Comparison of ENCODE assay signal across 8 cellular contexts in the genomic region with DNA sequence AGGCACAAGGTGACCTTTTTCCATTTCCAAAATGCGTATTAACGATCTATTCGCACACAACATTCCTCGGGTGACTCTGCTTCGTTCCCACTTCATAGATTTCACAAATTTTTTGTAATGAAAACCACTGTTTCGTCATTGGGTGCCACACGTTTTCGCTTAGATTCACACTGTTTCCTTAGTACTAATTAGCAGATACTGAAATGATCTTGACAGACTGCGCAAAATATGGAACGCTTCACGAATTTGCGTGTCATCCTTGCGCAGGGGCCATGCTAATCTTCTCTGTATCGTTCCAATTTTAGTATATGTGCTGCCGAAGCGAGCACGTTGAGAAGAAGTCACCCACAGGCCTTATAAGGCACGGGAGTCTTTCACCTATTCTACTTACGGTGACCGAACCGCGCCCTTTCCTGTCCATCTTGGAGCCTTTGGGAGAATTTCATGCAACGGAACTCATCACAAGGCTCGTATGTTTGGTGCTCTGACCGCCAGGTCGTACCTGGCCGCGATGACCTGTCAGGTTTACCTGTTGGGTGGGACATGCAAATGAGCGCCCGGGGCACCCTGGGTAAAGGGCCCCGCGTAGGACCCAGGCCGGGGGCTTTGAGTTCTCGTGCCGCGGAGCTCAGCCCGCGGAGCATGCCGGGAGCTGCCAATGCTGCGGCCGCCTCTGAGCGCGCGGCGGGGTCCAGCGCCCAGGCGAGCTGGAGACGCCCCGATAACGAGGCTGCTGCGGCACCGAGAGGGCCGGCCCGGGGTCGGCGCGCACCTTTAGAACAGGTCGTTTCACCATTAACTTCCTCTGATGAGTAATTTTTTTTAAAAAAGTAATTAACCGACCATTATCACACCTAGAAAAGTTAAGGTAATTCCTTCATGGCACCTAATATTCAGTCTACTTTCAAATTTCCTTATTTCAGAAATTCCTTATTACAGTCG. TPM values are rescaled to one million over a fixed set of nuclear protein-coding genes. Genes with fewer than 3 reads are reported as not detected.
A peak's percentile ranks its signal among the peaks of the same experiment; 100 is the strongest.
DNase-seq lines count a peak whose midpoint lies in the region; ATAC-seq and TF ChIP-seq lines count a peak whose summit lies in the region.

RNU6-8 (minus strand) TSS at position 329 of the 942 bp plus-strand sequence.

- TF ChIP-seq POLR2A in stomach (IDR thresholded peaks at IDR 0.05) = no peak

- DNase-seq in EH (ENCODE audit: low read depth) (peak; percentile 83), GOT3 (lab: John Stamatoyannopoulos, UW) (peak; percentile 4), Kasumi-1 (lab: John Stamatoyannopoulos, UW) (peak; percentile 63 to 71), RWPE2 (ENCODE audit: low spot score) (peak; percentile 93), activated gamma-delta T cell (lab: John Stamatoyannopoulos, UW) (peak; percentile 54), foreskin fibroblast (peak; percentile 59 to 89), neural crest cell (ENCODE audit: low read depth, low spot score) (peak; percentile 80), stomach (peak; percentile 86)

- peaks cover 28% of the 10 kb centered on the region for H3K4me1 Mint-ChIP-seq in neural crest cell

- H3K27ac Mint-ChIP-seq in neural crest cell (ENCODE audit: unreplicated experiment) = peak within 1 kb of the TSS; percentile 100

- no peak for TF ChIP-seq EP300 in stomach (IDR thresholded peaks at IDR 0.05)

- WGBS in stomach, 5 donors = 0% methylated on average over 34 to 60 of the region's 60 CpGs

- no peaks in the 10 kb centered on the region for H3K36me3 ChIP-seq in RWPE2 (ENCODE audit: low read depth)
- no peaks in the 10 kb centered on the region for H3K36me3 ChIP-seq in stomach

- peak within 1 kb of the TSS; percentile 94 for H3K4me3 Mint-ChIP-seq in neural crest cell

- H3K27me3 ChIP-seq in RWPE2 (ENCODE audit: insufficient read depth, poor library complexity, severe bottlenecking) = no peaks in the 10 kb centered on the region
- H3K27me3 ChIP-seq in stomach = no peaks in the 10 kb centered on the region

- H3K9me3 ChIP-seq in RWPE2 (ENCODE audit: severe bottlenecking) (no peaks in the 10 kb centered on the region), stomach (no peaks in the 10 kb centered on the region)

- H3K4me3 ChIP-seq in RWPE2 (ENCODE audit: severe bottlenecking) = peak within 1 kb of the TSS; percentile 70
- peak within 1 kb of the TSS; percentile 57 to 65 for H3K4me3 ChIP-seq in foreskin fibroblast (ENCODE audit: low read depth in 1 of 2, low read length in 2 of 2)
- peak within 1 kb of the TSS; percentile 65 to 84 (median 74) for H3K4me3 ChIP-seq in stomach

- peak; percentile 73 for ATAC-seq in RWPE2 (ENCODE audit: low read depth)

- peaks cover 6% of the 10 kb centered on the region for H3K4me1 ChIP-seq in RWPE2 (ENCODE audit: insufficient read depth, poor library complexity, severe bottlenecking)
- peaks cover 9 to 44% (median 20%) of the 10 kb centered on the region in 4 donors for H3K4me1 ChIP-seq in stomach

- no peaks in the 10 kb centered on the region for H3K36me3 Mint-ChIP-seq in neural crest cell (ENCODE audit: low read depth)

- TF ChIP-seq CTCF in RWPE2 (IDR thresholded peaks at IDR 0.05; ENCODE audit: poor library complexity, severe bottlenecking) (no peak), foreskin fibroblast (IDR thresholded peaks at IDR 0.05; ENCODE audit: low read depth, low read length) (no peak), neural crest cell (conservative IDR thresholded peaks at IDR 0.05) (no peak), stomach (IDR thresholded peaks at IDR 0.05) (no peak)

- H3K27me3 Mint-ChIP-seq in neural crest cell (ENCODE audit: low read depth) = peaks cover 27% of the 10 kb centered on the region

- H3K27ac ChIP-seq in RWPE2 (ENCODE audit: poor library complexity, severe bottlenecking) (peak within 1 kb of the TSS; percentile 53), stomach (peak within 1 kb of the TSS; percentile 76 to 85 (median 81))

- intact Hi-C loops in stomach (cut with DNase I; ENCODE audit: low total_unique reads) = no loop called here

- H3K9me3 Mint-ChIP-seq in neural crest cell = no peaks in the 10 kb centered on the region

RNA-seq across cellular contexts. Expression of gene RNU6-8, which starts in this region (rescaled TPM):
- total RNA-seq in neural crest cell (not detected in 2 replicates), stomach (not detected)
- polyA plus RNA-seq in stomach = not detected

Comparison
In these comparisons a context has a peak if more than half of its experiments do, and no peak if none do; other contexts are left out.
1. Peak in every context shown above with its lines: DNase-seq, ATAC-seq, H3K4me3 ChIP-seq and H3K27ac ChIP-seq.
2. Peak in DNase-seq in neural crest cell; RNA of the gene not detected or under 1 TPM.
3. Peak in DNase-seq, H3K4me3 ChIP-seq and H3K27ac ChIP-seq in stomach; RNA of the gene not detected or under 1 TPM.
4. DNase-seq: peak in every context shown above with its lines; median percentile 93 in RWPE2; 86 in stomach; 83 in EH; 80 in neural crest cell; 74 in foreskin fibroblast; 67 in Kasumi-1; 54 in activated gamma-delta T cell; 4 in GOT3.